ENCODE assay signal across 12 cellular contexts in the genomic region with DNA sequence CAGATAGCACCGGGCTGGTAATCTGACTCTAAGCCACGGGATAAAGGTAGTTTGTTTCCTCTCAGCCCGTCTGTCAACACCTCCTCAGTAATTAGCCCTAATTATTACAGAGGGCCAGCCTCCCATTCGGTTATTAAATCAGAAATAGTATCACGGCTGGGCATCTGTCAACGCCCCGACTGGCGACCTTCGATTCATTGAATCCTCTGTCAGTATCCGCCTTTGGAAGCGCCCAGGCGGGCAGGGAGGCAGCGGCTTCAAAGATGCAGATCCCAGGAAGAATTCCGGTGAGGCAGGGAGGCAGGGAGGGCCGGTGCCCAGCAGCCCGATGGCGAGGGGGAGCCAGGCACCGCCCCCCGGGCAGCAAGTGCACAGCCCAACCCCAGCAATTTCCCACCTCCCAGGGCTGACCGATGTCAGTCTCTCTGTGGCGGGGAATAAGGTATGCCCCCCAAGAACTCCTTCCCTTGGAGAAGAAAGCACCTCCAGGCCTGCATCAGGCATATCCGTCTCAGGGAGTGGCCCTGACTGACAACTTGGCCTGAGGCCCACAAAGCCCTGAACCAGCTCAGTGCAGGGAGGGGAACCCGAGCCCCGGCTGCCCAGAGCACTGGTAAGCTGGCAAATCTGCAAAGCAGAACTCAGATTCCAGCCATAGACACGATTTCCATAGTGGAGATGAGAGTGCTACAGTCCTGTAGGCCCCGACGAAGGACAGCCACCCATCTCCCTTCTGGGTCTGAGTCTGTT. TPM values are rescaled to one million over a fixed set of nuclear protein-coding genes. Genes with fewer than 3 reads are reported as not detected.
DNase-seq lines count a peak whose midpoint lies in the region; ATAC-seq, FAIRE-seq and TF ChIP-seq lines count a peak whose summit lies in the region.
"Had no signal": no experiment of that assay in that cellular context is flagged by ENCODE, and none has a peak within 500 bp of the region (broad histone marks: within the 10 kb centered on the region; RNA-seq: fewer than 3 reads in every experiment).

No MANE protein-coding gene starts in this region.

- H3K36me3 ChIP-seq in right atrium auricular region (no peaks in the 10 kb centered on the region), suprapubic skin (no peaks in the 10 kb centered on the region)

- in situ Hi-C loops in ACHN (cut with HindIII; ENCODE audit: low pct_ligation_motif_present, low pct_unique_long_range_greater_than_20kb, low sequenced_read_pairs): no loop called here

- H3K9me3 ChIP-seq in right atrium auricular region (no peaks in the 10 kb centered on the region), suprapubic skin (no peaks in the 10 kb centered on the region)

- DNase-seq in NCI-H748 (lab: John Stamatoyannopoulos, UW; ENCODE audit: unreplicated experiment) (peak; percentile 64), right atrium auricular region (ENCODE audit: low spot score) (peak; percentile 51), suprapubic skin (ENCODE audit: low spot score in 2 of 2) (no peak), HTR-8/SVneo (ENCODE audit: insufficient read length, low spot score) (no peak), ACHN (no peak)
- DNase-seq: endodermal cell; NCI-H187; stimulated activated CD4-positive, alpha-beta T cell treated with anti-CD3 and anti-CD28 coated beads, Interleukin-2, amount 100 ng/mL, for 48 hours; stimulated activated naive CD8-positive, alpha-beta T cell treated with anti-CD3 and anti-CD28 coated beads, Interleukin-15, amount 100 ng/mL, for 72 hours had no signal

- H3K4me1 ChIP-seq in right atrium auricular region (peaks cover 0 to 26% of the 10 kb centered on the region in 2 donors), suprapubic skin (peaks cover 45% of the 10 kb centered on the region)

- TF ChIP-seq EP300 in Ishikawa (IDR thresholded peaks at IDR 0.05; ENCODE audit: borderline replicate concordance) (no peak), suprapubic skin (IDR thresholded peaks at IDR 0.05) (no peak)

- no peak for ATAC-seq in HG03354 (IDR thresholded peaks at IDR 0.05; ENCODE audit: poor library complexity, severe bottlenecking, unreplicated experiment)

- H3K27ac ChIP-seq in right atrium auricular region: no peak overlapping the region
- peak overlapping the region; percentile 39 for H3K27ac ChIP-seq in suprapubic skin

- 57% methylated on average over 24 of the region's 27 CpGs for WGBS in suprapubic skin

- TF ChIP-seq RAD21 in Ishikawa (IDR thresholded peaks at IDR 0.05; ENCODE audit: low read depth): no peak

- H3K27me3 ChIP-seq in right atrium auricular region (no peaks in the 10 kb centered on the region), suprapubic skin (no peaks in the 10 kb centered on the region)

- no peak for FAIRE-seq in HTR-8/SVneo (lab: Jason Lieb, UNC)
- FAIRE-seq: TTC549 had no signal

- no peak for TF ChIP-seq POLR2A in suprapubic skin (IDR thresholded peaks at IDR 0.05)

- no peak for TF ChIP-seq CTCF in right atrium auricular region (IDR thresholded peaks at IDR 0.05)
- TF ChIP-seq CTCF in suprapubic skin (IDR thresholded peaks at IDR 0.05): no peak

- H3K4me3 ChIP-seq in right atrium auricular region: no peak overlapping the region
- H3K4me3 ChIP-seq in suprapubic skin: no peak overlapping the region

TF ChIP-seq in Ishikawa, 13 proteins besides CTCF, POLR2A, EP300 and RAD21:
- TF ChIP-seq NFIC (IDR thresholded peaks at IDR 0.05) (peak; percentile 64), YY1 (IDR thresholded peaks at IDR 0.05; ENCODE audit: low read depth) (no peak)
- TF ChIP-seq, protein P1, sequence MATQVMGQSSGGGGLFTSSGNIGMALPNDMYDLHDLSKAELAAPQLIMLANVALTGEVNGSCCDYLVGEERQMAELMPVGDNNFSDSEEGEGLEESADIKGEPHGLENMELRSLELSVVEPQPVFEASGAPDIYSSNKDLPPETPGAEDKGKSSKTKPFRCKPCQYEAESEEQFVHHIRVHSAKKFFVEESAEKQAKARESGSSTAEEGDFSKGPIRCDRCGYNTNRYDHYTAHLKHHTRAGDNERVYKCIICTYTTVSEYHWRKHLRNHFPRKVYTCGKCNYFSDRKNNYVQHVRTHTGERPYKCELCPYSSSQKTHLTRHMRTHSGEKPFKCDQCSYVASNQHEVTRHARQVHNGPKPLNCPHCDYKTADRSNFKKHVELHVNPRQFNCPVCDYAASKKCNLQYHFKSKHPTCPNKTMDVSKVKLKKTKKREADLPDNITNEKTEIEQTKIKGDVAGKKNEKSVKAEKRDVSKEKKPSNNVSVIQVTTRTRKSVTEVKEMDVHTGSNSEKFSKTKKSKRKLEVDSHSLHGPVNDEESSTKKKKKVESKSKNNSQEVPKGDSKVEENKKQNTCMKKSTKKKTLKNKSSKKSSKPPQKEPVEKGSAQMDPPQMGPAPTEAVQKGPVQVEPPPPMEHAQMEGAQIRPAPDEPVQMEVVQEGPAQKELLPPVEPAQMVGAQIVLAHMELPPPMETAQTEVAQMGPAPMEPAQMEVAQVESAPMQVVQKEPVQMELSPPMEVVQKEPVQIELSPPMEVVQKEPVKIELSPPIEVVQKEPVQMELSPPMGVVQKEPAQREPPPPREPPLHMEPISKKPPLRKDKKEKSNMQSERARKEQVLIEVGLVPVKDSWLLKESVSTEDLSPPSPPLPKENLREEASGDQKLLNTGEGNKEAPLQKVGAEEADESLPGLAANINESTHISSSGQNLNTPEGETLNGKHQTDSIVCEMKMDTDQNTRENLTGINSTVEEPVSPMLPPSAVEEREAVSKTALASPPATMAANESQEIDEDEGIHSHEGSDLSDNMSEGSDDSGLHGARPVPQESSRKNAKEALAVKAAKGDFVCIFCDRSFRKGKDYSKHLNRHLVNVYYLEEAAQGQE (IDR thresholded peaks at IDR 0.05; ENCODE audit: low read depth): no peak
TF ChIP-seq in Ishikawa: peak in this region for 1.

RNA-seq across cellular contexts. Expression of a gene that starts 11.4 kb away (rescaled TPM):
- total RNA-seq in right atrium auricular region (1 to 10 TPM; 2.6 to 4.7 TPM), suprapubic skin (10 to 100 TPM in 3 of 4 donors, 1 to 10 TPM in 1; 6.3 to 14.6 (median 10.9) TPM)

RNA-seq across cellular contexts. Expression of a gene that starts 11.4 kb away (rescaled TPM):
- total RNA-seq in right atrium auricular region (1 to 10 TPM; 7.9 to 8.1 TPM), suprapubic skin (10 to 100 TPM; 21.8 to 46.2 (median 32.4) TPM)

Comparison
In these comparisons a context has a peak if more than half of its experiments do, and no peak if none do; other contexts are left out.
1. DNase-seq: peak in NCI-H748 (single experiment) and right atrium auricular region (single experiment); none in suprapubic skin (0 of 2), HTR-8/SVneo (single experiment) and ACHN (single experiment).